In genomic region chr6:21856844-21857243, GRCh38 we compare ENCODE assay signal across 17 cellular contexts.
DNase-seq lines count a peak whose midpoint lies in the region; ATAC-seq and TF ChIP-seq lines count a peak whose summit lies in the region.
"Had no signal": no experiment of that assay in that cellular context is flagged by ENCODE, and none has a peak within 500 bp of the region (broad histone marks: within the 10 kb centered on the region; RNA-seq: fewer than 3 reads in every experiment).

No MANE protein-coding gene starts in this region.

- H3K36me3 ChIP-seq in upper lobe of right lung, result no peaks in the 10 kb centered on the region
- H3K36me3 ChIP-seq: right lobe of liver, WERI-Rb-1 had no signal

- H3K4me3 ChIP-seq in fibroblast of pulmonary artery (replicated peaks; ENCODE audit: low read depth, low read length) (no peak overlapping the region), upper lobe of right lung (no peak overlapping the region)
- H3K4me3 ChIP-seq: right lobe of liver had no signal

- ATAC-seq in upper lobe of right lung (peak; percentile 57), SK-N-SH treated with all-trans-retinoic acid at 6 μM for 48 hours (no peak)
- ATAC-seq: left ventricle myocardium superior; stimulated activated naive B cell treated with anti-CD40 and anti-IgM and Interleukin-4, amounts not matched to agents 10 μg/mL and 1 μg/mL and 100 μg/mL, for 72 hours had no signal

- no peak overlapping the region for H3K27ac ChIP-seq in upper lobe of right lung
- H3K27ac ChIP-seq: 22Rv1, right lobe of liver, WERI-Rb-1 had no signal

- DNase-seq in NCI-H526 treated with DMSO at 0.1 percent for 48 hours (lab: John Stamatoyannopoulos, UW) (peak; percentile 29), NCI-H526 (lab: John Stamatoyannopoulos, UW) (no peak), SKM-1 treated with dmso at 0.1 percent for 144 hours (lab: John Stamatoyannopoulos, UW; ENCODE audit: unreplicated experiment) (peak; percentile 45), fibroblast of pulmonary artery (ENCODE audit: low read depth) (peak; percentile 53), upper lobe of right lung (no peak), SHP77 (lab: John Stamatoyannopoulos, UW) (no peak), globus pallidus (ENCODE audit: low spot score) (no peak)
- DNase-seq: activated naive CD4-positive, alpha-beta T cell treated with anti-CD3 and anti-CD28 coated beads, Interleukin-2, amount 10 ng/mL, durations not matched to agents 7 days and 5 days; Calu3; hypothalamus; left ventricle myocardium superior; nephron progenitor cell; right lobe of liver; stimulated activated naive B cell treated with anti-CD40 and anti-IgM and Interleukin-4, amounts not matched to agents 10 μg/mL and 1 μg/mL and 100 μg/mL, for 72 hours; WERI-Rb-1 had no signal

- no peaks in the 10 kb centered on the region for H3K27me3 ChIP-seq in upper lobe of right lung
- H3K27me3 ChIP-seq: right lobe of liver had no signal

- no peaks in the 10 kb centered on the region for H3K9me3 ChIP-seq in upper lobe of right lung
- H3K9me3 ChIP-seq: right lobe of liver had no signal

- TF ChIP-seq CTCF in fibroblast of pulmonary artery (IDR thresholded peaks at IDR 0.05; ENCODE audit: low read length, missing control alignments) (no peak), upper lobe of right lung (IDR thresholded peaks at IDR 0.05) (no peak)

- intact Hi-C loops in upper lobe of right lung (cut with DNase I), result no loop called here

- no peaks in the 10 kb centered on the region for H3K4me1 ChIP-seq in upper lobe of right lung
- H3K4me1 ChIP-seq: right lobe of liver had no signal

TF ChIP-seq in SK-N-SH treated with all-trans-retinoic acid at 6 μM for 48 hours, 23 proteins besides CTCF, POLR2A, EP300 and RAD21:
- TF ChIP-seq CSRNP3 (CRISPR knock-in tag; IDR thresholded peaks at IDR 0.05) (no peak), POU6F1 (CRISPR knock-in tag; IDR thresholded peaks at IDR 0.05; ENCODE audit: borderline replicate concordance, low read depth) (no peak), PPARA (CRISPR knock-in tag; IDR thresholded peaks at IDR 0.05; ENCODE audit: borderline replicate concordance) (no peak), ARNTL (CRISPR knock-in tag; IDR thresholded peaks at IDR 0.05; ENCODE audit: borderline replicate concordance, low read depth) (no peak), TCF4 (CRISPR knock-in tag; IDR thresholded peaks at IDR 0.05; ENCODE audit: borderline replicate concordance) (no peak), ZNF70 (CRISPR knock-in tag; IDR thresholded peaks at IDR 0.05) (no peak), BACH2 (CRISPR knock-in tag; IDR thresholded peaks at IDR 0.05; ENCODE audit: borderline replicate concordance) (no peak), CSDC2 (CRISPR knock-in tag; IDR thresholded peaks at IDR 0.05) (no peak), ZNF565 (CRISPR knock-in tag; conservative IDR thresholded peaks at IDR 0.05; ENCODE audit: low read depth) (no peak), ISL1 (CRISPR knock-in tag; IDR thresholded peaks at IDR 0.05) (no peak), ZNF8 (CRISPR knock-in tag; IDR thresholded peaks at IDR 0.05) (no peak), GLIS3 (CRISPR knock-in tag; IDR thresholded peaks at IDR 0.05) (no peak), ZC3H10 (CRISPR knock-in tag; IDR thresholded peaks at IDR 0.05) (no peak), RARB (CRISPR knock-in tag; IDR thresholded peaks at IDR 0.05) (no peak), OSR1 (CRISPR knock-in tag; IDR thresholded peaks at IDR 0.05) (no peak)
TF ChIP-seq in SK-N-SH treated with all-trans-retinoic acid at 6 μM for 48 hours: peak in this region for 0.

Comparison
In these comparisons a context has a peak if more than half of its experiments do, and no peak if none do; other contexts are left out.
1. DNase-seq: peak in NCI-H526 treated with DMSO at 0.1 percent for 48 hours (single experiment), SKM-1 treated with dmso at 0.1 percent for 144 hours (single experiment) and fibroblast of pulmonary artery (single experiment); none in NCI-H526 (0 of 2), upper lobe of right lung (single experiment), SHP77 (0 of 2) and globus pallidus (single experiment).